Comparison of ENCODE assay signal across 1 cellular context in genomic region chr4:32192363-32192762, GRCh38.
TF ChIP-seq lines count a peak whose summit lies in the region.

No MANE protein-coding gene starts in this region.

TF ChIP-seq in K562, 482 proteins besides CTCF, POLR2A, EP300 and RAD21 (continued from another document):
- TF ChIP-seq ELK1 (CRISPR knock-in tag; IDR thresholded peaks at IDR 0.05) (no peak), HOMEZ (CRISPR knock-in tag; IDR thresholded peaks at IDR 0.05) (no peak), FIP1L1 (IDR thresholded peaks at IDR 0.05; ENCODE audit: low read depth, low read length, poor library complexity, severe bottlenecking) (no peak), ZNF146 (CRISPR knock-in tag; IDR thresholded peaks at IDR 0.05; ENCODE audit: unreplicated experiment) (no peak), GATAD2A (IDR thresholded peaks at IDR 0.05) (peak; percentile 89; the same call in 1 of the 2 replicates)
